ENCODE assay signal across 1 cellular context in the genomic region with DNA sequence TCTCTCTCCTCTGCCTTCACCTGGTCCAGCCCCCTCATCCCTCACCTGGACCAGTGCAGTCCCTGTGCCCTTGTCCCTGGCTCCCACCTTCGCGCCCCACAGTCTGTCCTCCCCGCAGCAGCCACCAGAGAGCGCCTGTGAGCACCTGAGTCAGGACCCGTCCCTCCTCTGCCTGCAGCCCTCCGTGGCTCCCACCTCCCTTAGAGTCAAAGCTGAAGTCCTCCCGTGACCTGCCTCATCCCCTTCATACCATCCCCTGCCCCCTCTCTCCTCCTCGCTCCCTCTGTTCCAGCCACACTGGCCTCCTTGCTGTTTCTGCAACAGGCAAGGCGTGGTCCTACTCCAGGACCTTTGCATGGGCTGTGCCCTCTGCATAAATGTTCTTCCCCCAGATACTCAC.
TF ChIP-seq lines count a peak whose summit lies in the region.

No MANE protein-coding gene starts in this region.

TF ChIP-seq in GM23338, 12 proteins besides CTCF, POLR2A, EP300 and RAD21:
- TF ChIP-seq, protein P1, sequence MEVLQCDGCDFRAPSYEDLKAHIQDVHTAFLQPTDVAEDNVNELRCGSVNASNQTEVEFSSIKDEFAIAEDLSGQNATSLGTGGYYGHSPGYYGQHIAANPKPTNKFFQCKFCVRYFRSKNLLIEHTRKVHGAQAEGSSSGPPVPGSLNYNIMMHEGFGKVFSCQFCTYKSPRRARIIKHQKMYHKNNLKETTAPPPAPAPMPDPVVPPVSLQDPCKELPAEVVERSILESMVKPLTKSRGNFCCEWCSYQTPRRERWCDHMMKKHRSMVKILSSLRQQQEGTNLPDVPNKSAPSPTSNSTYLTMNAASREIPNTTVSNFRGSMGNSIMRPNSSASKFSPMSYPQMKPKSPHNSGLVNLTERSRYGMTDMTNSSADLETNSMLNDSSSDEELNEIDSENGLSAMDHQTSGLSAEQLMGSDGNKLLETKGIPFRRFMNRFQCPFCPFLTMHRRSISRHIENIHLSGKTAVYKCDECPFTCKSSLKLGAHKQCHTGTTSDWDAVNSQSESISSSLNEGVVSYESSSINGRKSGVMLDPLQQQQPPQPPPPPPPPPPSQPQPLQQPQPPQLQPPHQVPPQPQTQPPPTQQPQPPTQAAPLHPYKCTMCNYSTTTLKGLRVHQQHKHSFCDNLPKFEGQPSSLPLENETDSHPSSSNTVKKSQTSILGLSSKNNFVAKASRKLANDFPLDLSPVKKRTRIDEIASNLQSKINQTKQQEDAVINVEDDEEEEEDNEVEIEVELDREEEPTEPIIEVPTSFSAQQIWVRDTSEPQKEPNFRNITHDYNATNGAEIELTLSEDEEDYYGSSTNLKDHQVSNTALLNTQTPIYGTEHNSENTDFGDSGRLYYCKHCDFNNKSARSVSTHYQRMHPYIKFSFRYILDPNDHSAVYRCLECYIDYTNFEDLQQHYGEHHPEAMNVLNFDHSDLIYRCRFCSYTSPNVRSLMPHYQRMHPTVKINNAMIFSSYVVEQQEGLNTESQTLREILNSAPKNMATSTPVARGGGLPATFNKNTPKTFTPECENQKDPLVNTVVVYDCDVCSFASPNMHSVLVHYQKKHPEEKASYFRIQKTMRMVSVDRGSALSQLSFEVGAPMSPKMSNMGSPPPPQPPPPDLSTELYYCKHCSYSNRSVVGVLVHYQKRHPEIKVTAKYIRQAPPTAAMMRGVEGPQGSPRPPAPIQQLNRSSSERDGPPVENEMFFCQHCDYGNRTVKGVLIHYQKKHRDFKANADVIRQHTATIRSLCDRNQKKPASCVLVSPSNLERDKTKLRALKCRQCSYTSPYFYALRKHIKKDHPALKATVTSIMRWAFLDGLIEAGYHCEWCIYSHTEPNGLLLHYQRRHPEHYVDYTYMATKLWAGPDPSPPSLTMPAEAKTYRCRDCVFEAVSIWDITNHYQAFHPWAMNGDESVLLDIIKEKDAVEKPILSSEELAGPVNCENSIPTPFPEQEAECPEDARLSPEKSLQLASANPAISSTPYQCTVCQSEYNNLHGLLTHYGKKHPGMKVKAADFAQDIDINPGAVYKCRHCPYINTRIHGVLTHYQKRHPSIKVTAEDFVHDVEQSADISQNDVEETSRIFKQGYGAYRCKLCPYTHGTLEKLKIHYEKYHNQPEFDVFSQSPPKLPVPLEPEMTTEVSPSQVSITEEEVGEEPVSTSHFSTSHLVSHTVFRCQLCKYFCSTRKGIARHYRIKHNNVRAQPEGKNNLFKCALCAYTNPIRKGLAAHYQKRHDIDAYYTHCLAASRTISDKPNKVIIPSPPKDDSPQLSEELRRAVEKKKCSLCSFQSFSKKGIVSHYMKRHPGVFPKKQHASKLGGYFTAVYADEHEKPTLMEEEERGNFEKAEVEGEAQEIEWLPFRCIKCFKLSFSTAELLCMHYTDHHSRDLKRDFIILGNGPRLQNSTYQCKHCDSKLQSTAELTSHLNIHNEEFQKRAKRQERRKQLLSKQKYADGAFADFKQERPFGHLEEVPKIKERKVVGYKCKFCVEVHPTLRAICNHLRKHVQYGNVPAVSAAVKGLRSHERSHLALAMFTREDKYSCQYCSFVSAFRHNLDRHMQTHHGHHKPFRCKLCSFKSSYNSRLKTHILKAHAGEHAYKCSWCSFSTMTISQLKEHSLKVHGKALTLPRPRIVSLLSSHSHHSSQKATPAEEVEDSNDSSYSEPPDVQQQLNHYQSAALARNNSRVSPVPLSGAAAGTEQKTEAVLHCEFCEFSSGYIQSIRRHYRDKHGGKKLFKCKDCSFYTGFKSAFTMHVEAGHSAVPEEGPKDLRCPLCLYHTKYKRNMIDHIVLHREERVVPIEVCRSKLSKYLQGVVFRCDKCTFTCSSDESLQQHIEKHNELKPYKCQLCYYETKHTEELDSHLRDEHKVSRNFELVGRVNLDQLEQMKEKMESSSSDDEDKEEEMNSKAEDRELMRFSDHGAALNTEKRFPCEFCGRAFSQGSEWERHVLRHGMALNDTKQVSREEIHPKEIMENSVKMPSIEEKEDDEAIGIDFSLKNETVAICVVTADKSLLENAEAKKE (CRISPR knock-in tag; IDR thresholded peaks at IDR 0.05) = no peak
- TF ChIP-seq ZNF331 (CRISPR knock-in tag; IDR thresholded peaks at IDR 0.05; ENCODE audit: low read depth) = no peak
- no peak for TF ChIP-seq EZH2phosphoT487 (IDR thresholded peaks at IDR 0.05; ENCODE audit: unreplicated experiment)
- no peak for TF ChIP-seq ZNF114 (CRISPR knock-in tag; IDR thresholded peaks at IDR 0.05)
- TF ChIP-seq EZH2 (IDR thresholded peaks at IDR 0.05; ENCODE audit: low read depth, unreplicated experiment) = no peak
- TF ChIP-seq NANOG (IDR thresholded peaks at IDR 0.05; ENCODE audit: borderline replicate concordance) = no peak
- TF ChIP-seq, protein P2, sequence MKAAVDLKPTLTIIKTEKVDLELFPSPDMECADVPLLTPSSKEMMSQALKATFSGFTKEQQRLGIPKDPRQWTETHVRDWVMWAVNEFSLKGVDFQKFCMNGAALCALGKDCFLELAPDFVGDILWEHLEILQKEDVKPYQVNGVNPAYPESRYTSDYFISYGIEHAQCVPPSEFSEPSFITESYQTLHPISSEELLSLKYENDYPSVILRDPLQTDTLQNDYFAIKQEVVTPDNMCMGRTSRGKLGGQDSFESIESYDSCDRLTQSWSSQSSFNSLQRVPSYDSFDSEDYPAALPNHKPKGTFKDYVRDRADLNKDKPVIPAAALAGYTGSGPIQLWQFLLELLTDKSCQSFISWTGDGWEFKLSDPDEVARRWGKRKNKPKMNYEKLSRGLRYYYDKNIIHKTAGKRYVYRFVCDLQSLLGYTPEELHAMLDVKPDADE (IDR thresholded peaks at IDR 0.05) = no peak
- TF ChIP-seq JUNB (IDR thresholded peaks at IDR 0.05; ENCODE audit: unreplicated experiment) = no peak
